ENCODE assay signal across 8 cellular contexts in the genomic region with DNA sequence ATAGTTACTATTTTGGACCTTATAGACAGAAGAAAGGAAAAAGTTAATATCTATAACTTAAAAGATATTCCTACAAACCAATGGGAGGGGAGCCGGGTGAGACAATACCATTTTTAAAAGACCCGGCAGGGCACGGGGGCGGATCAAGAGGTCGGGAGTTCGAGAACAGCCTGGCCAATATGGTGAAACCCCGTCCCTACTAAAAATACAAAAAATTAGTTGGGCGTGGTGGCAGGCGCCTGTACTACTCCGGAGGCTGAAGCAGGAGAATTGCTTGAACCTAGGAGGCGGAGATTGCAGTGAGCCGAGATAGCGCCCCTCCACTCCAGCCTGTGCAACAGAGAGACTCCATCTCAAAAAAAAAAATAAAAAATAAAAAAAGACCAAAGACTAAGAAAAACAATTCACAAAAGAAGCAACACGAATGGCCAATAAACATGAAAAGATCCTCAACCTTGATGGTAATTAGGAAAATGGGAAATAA. TPM values are rescaled to one million over a fixed set of nuclear protein-coding genes. Genes with fewer than 3 reads are reported as not detected.
DNase-seq lines count a peak whose midpoint lies in the region; ATAC-seq, FAIRE-seq and TF ChIP-seq lines count a peak whose summit lies in the region.

No MANE protein-coding gene starts in this region.

- no peak for TF ChIP-seq CTCF in BJ (IDR thresholded peaks at IDR 0.05; ENCODE audit: insufficient read depth, low read depth, low read length)
- no peak for TF ChIP-seq CTCF in upper lobe of left lung (IDR thresholded peaks at IDR 0.05)

- peaks cover 2% of the 10 kb centered on the region for H3K79me1 ChIP-seq in mesendoderm (ENCODE audit: low read length)

- no peak overlapping the region for H2BK120ac ChIP-seq in mesendoderm (ENCODE audit: low read depth, low read length)

- TF ChIP-seq POLR2A in upper lobe of left lung (IDR thresholded peaks at IDR 0.05) (no peak), GM12891 (IDR thresholded peaks at IDR 0.05; ENCODE audit: low read depth, low read length) (no peak)

- CTCF ChIA-PET in BJ (lab: Yijun Ruan, JAX) = no interaction called here

- H3K27me3 Mint-ChIP-seq in activated naive CD4-positive, alpha-beta T cell treated with anti-CD3 and anti-CD28 coated beads, Interleukin-2, amount 50 U/mL, for 24 hours = peaks cover 12% of the 10 kb centered on the region

- H2BK5ac ChIP-seq in mesendoderm (ENCODE audit: low read length) = no peak overlapping the region

- H3K56ac ChIP-seq in mesendoderm (ENCODE audit: low read length) = no peak overlapping the region

- no peak for TF ChIP-seq EP300 in upper lobe of left lung (IDR thresholded peaks at IDR 0.05)

- H3K27ac Mint-ChIP-seq in activated naive CD4-positive, alpha-beta T cell treated with anti-CD3 and anti-CD28 coated beads, Interleukin-2, amount 50 U/mL, for 24 hours = peak overlapping the region; percentile 100

- ATAC-seq in upper lobe of left lung (ENCODE audit: low FRiP score in 2 of 2) (no peak), HG02588 (IDR thresholded peaks at IDR 0.05; ENCODE audit: unreplicated experiment) (no peak)

- no peak overlapping the region for H2BK15ac ChIP-seq in mesendoderm (replicated peaks; ENCODE audit: low read depth)

- H3K27ac ChIP-seq in mesendoderm (ENCODE audit: low read depth, low read length) (no peak overlapping the region), upper lobe of left lung (peak overlapping the region in 2 of 4 donors; percentile 89 to 92)

- no peaks in the 10 kb centered on the region for H3K9me3 ChIP-seq in upper lobe of left lung

- H4K8ac ChIP-seq in mesendoderm (ENCODE audit: low read depth, low read length) = peak overlapping the region; percentile 56

- H3K27me3 ChIP-seq in BJ (ENCODE audit: control insufficient read depth, insufficient read depth, low read length) (peaks cover 13% of the 10 kb centered on the region), mesendoderm (ENCODE audit: insufficient read depth, low read length, poor library complexity) (peaks cover 1% of the 10 kb centered on the region), upper lobe of left lung (no peaks in the 10 kb centered on the region)

- H2AK5ac ChIP-seq in mesendoderm (ENCODE audit: low read length) = no peak overlapping the region

- POLR2A ChIA-PET in BJ (lab: Charles Lee) = no interaction called here

- H3K4me1 ChIP-seq in mesendoderm (ENCODE audit: control insufficient read depth, low read depth, low read length) (no peaks in the 10 kb centered on the region), upper lobe of left lung (peaks cover 28 to 37% (median 35%) of the 10 kb centered on the region in 4 donors)

- H4K5ac ChIP-seq in mesendoderm (ENCODE audit: low read length) = no peak overlapping the region

- FAIRE-seq in GM12891 (lab: Jason Lieb, UNC) = no peak

- H3K4me2 ChIP-seq in mesendoderm (ENCODE audit: low read length) = no peak overlapping the region

- no peak for DNase-seq in BJ (ENCODE audit: low read depth)
- peak; percentile 58 for DNase-seq in KBM-7
- no peak for DNase-seq in mesendoderm
- DNase-seq in upper lobe of left lung = no peak
- no peak for DNase-seq in GM12891 (ENCODE audit: insufficient read length, low spot score)
- no peak for DNase-seq in NCI-H187 (lab: John Stamatoyannopoulos, UW)

- no peak overlapping the region for H3K18ac ChIP-seq in mesendoderm (ENCODE audit: low read length)

- in situ Hi-C loops in KBM-7 (cut with MboI; ENCODE audit: low pct_unique_long_range_greater_than_20kb, low sequenced_read_pairs) = no loop called here

- no peak overlapping the region for H3K9ac ChIP-seq in mesendoderm (ENCODE audit: low read length)

- H3K36me3 Mint-ChIP-seq in activated naive CD4-positive, alpha-beta T cell treated with anti-CD3 and anti-CD28 coated beads, Interleukin-2, amount 50 U/mL, for 24 hours = peaks cover 3% of the 10 kb centered on the region

- peak overlapping the region; percentile 88 for H3K4me3 ChIP-seq in BJ (ENCODE audit: low read depth, low read length)
- H3K4me3 ChIP-seq in mesendoderm (ENCODE audit: low read length) = no peak overlapping the region
- H3K4me3 ChIP-seq in upper lobe of left lung = peak overlapping the region in 3 of 4 donors; percentile 81 to 87 (median 87)

- H3K4me1 Mint-ChIP-seq in activated naive CD4-positive, alpha-beta T cell treated with anti-CD3 and anti-CD28 coated beads, Interleukin-2, amount 50 U/mL, for 24 hours = peaks cover 30% of the 10 kb centered on the region

- H3K36me3 ChIP-seq in BJ (ENCODE audit: control insufficient read depth, insufficient read depth, low read length) = no peaks in the 10 kb centered on the region
- no peaks in the 10 kb centered on the region for H3K36me3 ChIP-seq in mesendoderm (ENCODE audit: control insufficient read depth, insufficient read depth, low read length)
- H3K36me3 ChIP-seq in upper lobe of left lung = no peaks in the 10 kb centered on the region

- no peaks in the 10 kb centered on the region for H3K9me3 Mint-ChIP-seq in activated naive CD4-positive, alpha-beta T cell treated with anti-CD3 and anti-CD28 coated beads, Interleukin-2, amount 50 U/mL, for 24 hours

- H3K79me2 ChIP-seq in mesendoderm (ENCODE audit: control insufficient read depth, insufficient read depth, low read length) = peaks cover 22% of the 10 kb centered on the region

- H3K4ac ChIP-seq in mesendoderm (ENCODE audit: low read depth, low read length) = no peak overlapping the region

- peak overlapping the region; percentile 100 for H3K4me3 Mint-ChIP-seq in activated naive CD4-positive, alpha-beta T cell treated with anti-CD3 and anti-CD28 coated beads, Interleukin-2, amount 50 U/mL, for 24 hours

- H3K23ac ChIP-seq in mesendoderm (ENCODE audit: low read length) = no peak overlapping the region

- no CpG with 5 or more reads among the region's 14 CpGs for WGBS in mesendoderm (ENCODE audit: extremely low coverage, insufficient coverage, low lambda C conversion rate)
- WGBS in upper lobe of left lung, 2 donors = 37 to 51% methylated on average over 14 of the region's 14 CpGs

TF ChIP-seq in GM12891, 5 proteins besides CTCF, POLR2A, EP300 and RAD21:
- TF ChIP-seq SPI1 (IDR thresholded peaks at IDR 0.05; ENCODE audit: low read depth, low read length) (no peak), POU2F2 (IDR thresholded peaks at IDR 0.05; ENCODE audit: low read depth, low read length) (no peak), POLR2AphosphoS5 (IDR thresholded peaks at IDR 0.05; ENCODE audit: low read depth, low read length) (no peak), PAX5 (IDR thresholded peaks at IDR 0.05; ENCODE audit: insufficient read depth, low read length, severe bottlenecking) (no peak), TAF1 (IDR thresholded peaks at IDR 0.05; ENCODE audit: low read depth, low read length) (no peak)

RNA-seq across cellular contexts. Expression of gene PSMB2, which starts 1.2 kb away (rescaled TPM):
- polyA plus RNA-seq in BJ (2011; rRNA removed) = 82.3 and 99.2 TPM in 2 replicates
- 53.4 and 75.4 TPM in 2 replicates for polyA minus RNA-seq in BJ (2011; rRNA and poly(A)+ RNA removed)
- 210 TPM for polyA plus RNA-seq in mesendoderm (2013, experiment 1 of 2)
- polyA plus RNA-seq in mesendoderm (2013, experiment 2 of 2) = 208 TPM
- 10 to 100 TPM; 17.8 to 45.6 (median 38.7) TPM for total RNA-seq in upper lobe of left lung
- polyA plus RNA-seq in GM12891 (2012; ENCODE audit: low read depth, missing spikeins) = 71.7 TPM
